In the genomic region with DNA sequence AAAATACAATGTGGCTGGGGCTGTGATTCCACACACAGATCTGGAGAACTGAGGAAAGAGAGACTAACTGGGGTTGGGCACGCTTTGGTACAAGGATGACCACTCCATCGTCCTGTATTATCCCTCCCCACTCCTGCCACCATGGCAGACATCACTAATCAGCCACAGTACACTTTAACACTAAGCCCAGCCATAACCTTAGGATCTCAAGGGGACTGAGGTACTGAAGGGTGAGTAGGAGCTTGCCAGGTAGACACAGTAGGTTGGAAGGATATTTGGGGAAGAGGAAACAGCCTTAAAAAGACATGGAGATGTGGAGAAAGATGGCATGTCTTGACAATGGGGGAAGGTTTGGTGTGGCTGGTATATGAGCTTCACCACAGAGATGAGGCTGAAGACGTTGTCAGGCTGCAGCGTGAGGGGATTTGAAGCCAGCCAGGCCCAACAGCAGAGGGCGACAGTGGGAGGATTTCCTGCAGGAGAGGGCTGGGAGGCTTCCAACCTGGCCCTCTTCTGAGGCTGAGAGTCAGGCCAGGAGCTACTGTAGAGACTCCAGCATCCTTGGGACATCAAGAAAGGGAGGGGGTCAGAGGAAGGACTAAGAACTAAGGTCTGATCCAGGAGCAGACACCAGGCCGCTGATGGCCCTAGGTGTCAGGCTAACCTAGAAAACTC, we compare ENCODE assay signal across 9 cellular contexts. TPM values are rescaled to one million over a fixed set of nuclear protein-coding genes. Genes with fewer than 3 reads are reported as not detected.
DNase-seq lines count a peak whose midpoint lies in the region; ATAC-seq, FAIRE-seq and TF ChIP-seq lines count a peak whose summit lies in the region.
"Had no signal": no experiment of that assay in that cellular context is flagged by ENCODE, and none has a peak within 500 bp of the region (broad histone marks: within the 10 kb centered on the region; RNA-seq: fewer than 3 reads in every experiment).

No MANE protein-coding gene starts in this region.

- H4K8ac ChIP-seq in mesenchymal stem cell (ENCODE audit: low read length), result no peak overlapping the region

- peak; percentile 15 for DNase-seq in DMS53 treated with DMSO at 0.1 percent for 48 hours (lab: John Stamatoyannopoulos, UW; ENCODE audit: unreplicated experiment)
- DNase-seq in HT-29 (ENCODE audit: low spot score), result peak; percentile 44
- no peak for DNase-seq in bronchial epithelial cell (ENCODE audit: low read depth)
- DNase-seq in mesenchymal stem cell, result peak; percentile 49
- no peak for DNase-seq in NCI-H226
- no peak for DNase-seq in suprapubic skin (ENCODE audit: low spot score in 2 of 2)
- DNase-seq in Peyer's patch, result no peak

- FAIRE-seq in bronchial epithelial cell (lab: Jason Lieb, UNC), result no peak
- FAIRE-seq: colon had no signal

- H3K9ac ChIP-seq in mesenchymal stem cell (ENCODE audit: low read length), result no peak overlapping the region

- no peak overlapping the region for H2BK120ac ChIP-seq in mesenchymal stem cell (ENCODE audit: low read depth, low read length)

- peak; percentile 57 for TF ChIP-seq CTCF in bronchial epithelial cell (IDR thresholded peaks at IDR 0.05; ENCODE audit: insufficient read depth, low read length, severe bottlenecking)
- peak in 1 of 2 donors; percentile 20 for TF ChIP-seq CTCF in suprapubic skin (IDR thresholded peaks at IDR 0.05)
- peak in 3 of 6 experiments; percentile 21 to 30 (median 23) for TF ChIP-seq CTCF in Peyer's patch (IDR thresholded peaks at IDR 0.05)

- TF ChIP-seq POLR2A in suprapubic skin (IDR thresholded peaks at IDR 0.05) (no peak), Peyer's patch (IDR thresholded peaks at IDR 0.05) (no peak)

- H2AFZ ChIP-seq in mesenchymal stem cell (ENCODE audit: low read depth, low read length), result no peak overlapping the region

- no peak for TF ChIP-seq EP300 in suprapubic skin (IDR thresholded peaks at IDR 0.05)

- H4K91ac ChIP-seq in mesenchymal stem cell (ENCODE audit: low read length), result no peak overlapping the region

- H3K79me1 ChIP-seq in mesenchymal stem cell (replicated peaks; ENCODE audit: low read length, poor library complexity, severe bottlenecking), result no peaks in the 10 kb centered on the region

- no peak overlapping the region for H3K14ac ChIP-seq in mesenchymal stem cell (ENCODE audit: low read length in 2 of 2)

- WGBS in mesenchymal stem cell, result 50% methylated on average over 4 of the region's 6 CpGs
- 79% methylated on average over 6 of the region's 6 CpGs for WGBS in suprapubic skin

- H3K23ac ChIP-seq in mesenchymal stem cell (ENCODE audit: low read length in 2 of 2), result no peak overlapping the region

- H3K4me1 ChIP-seq in mesenchymal stem cell (ENCODE audit: control insufficient read depth, insufficient read depth, low read depth, low read length) (peaks cover 7% of the 10 kb centered on the region), suprapubic skin (no peaks in the 10 kb centered on the region), Peyer's patch (no peaks in the 10 kb centered on the region)

- no peak overlapping the region for H3K4me2 ChIP-seq in mesenchymal stem cell (ENCODE audit: low read length, poor library complexity, severe bottlenecking)

- H2AK5ac ChIP-seq in mesenchymal stem cell (ENCODE audit: low read length, severe bottlenecking), result no peak overlapping the region

- H3K4ac ChIP-seq in mesenchymal stem cell (ENCODE audit: low read depth in 1 of 2, low read length in 2 of 2), result no peak overlapping the region

- no peak overlapping the region for H3K18ac ChIP-seq in mesenchymal stem cell (ENCODE audit: low read depth in 1 of 2, low read length in 2 of 2)

- ATAC-seq in GM21526 (IDR thresholded peaks at IDR 0.05; ENCODE audit: low FRiP score, unreplicated experiment), result no peak

- H3K27me3 ChIP-seq in bronchial epithelial cell (ENCODE audit: control insufficient read depth, insufficient read depth, low read length) (no peaks in the 10 kb centered on the region), mesenchymal stem cell (ENCODE audit: control insufficient read depth in 1 of 2, insufficient read depth in 1 of 2, low read length in 2 of 2) (peaks cover 0 to 89% of the 10 kb centered on the region in 2 experiments), suprapubic skin (peaks cover 17% of the 10 kb centered on the region), Peyer's patch (no peaks in the 10 kb centered on the region)

- H3K9me3 ChIP-seq in mesenchymal stem cell (ENCODE audit: control insufficient read depth, low read length), result no peaks in the 10 kb centered on the region
- no peaks in the 10 kb centered on the region for H3K9me3 ChIP-seq in suprapubic skin
- no peaks in the 10 kb centered on the region for H3K9me3 ChIP-seq in Peyer's patch

- no peak overlapping the region for H2BK15ac ChIP-seq in mesenchymal stem cell (ENCODE audit: low read depth, poor library complexity, severe bottlenecking)

- H3K27ac ChIP-seq in mesenchymal stem cell (ENCODE audit: low read length, poor library complexity, severe bottlenecking) (no peak overlapping the region), suprapubic skin (no peak overlapping the region), Peyer's patch (no peak overlapping the region)

- H3K36me3 ChIP-seq in bronchial epithelial cell (ENCODE audit: control insufficient read depth, insufficient read depth, low read length) (no peaks in the 10 kb centered on the region), mesenchymal stem cell (ENCODE audit: control insufficient read depth in 1 of 2, insufficient read depth in 2 of 2, low read depth in 1 of 2, low read length in 2 of 2) (no peaks in the 10 kb centered on the region), suprapubic skin (no peaks in the 10 kb centered on the region), Peyer's patch (no peaks in the 10 kb centered on the region)

- no peak overlapping the region for H3K4me3 ChIP-seq in bronchial epithelial cell (ENCODE audit: low read depth, low read length)
- H3K4me3 ChIP-seq in mesenchymal stem cell (ENCODE audit: insufficient read depth in 1 of 2, low read depth in 1 of 2, low read length in 2 of 2), result no peak overlapping the region
- no peak overlapping the region for H3K4me3 ChIP-seq in suprapubic skin
- H3K4me3 ChIP-seq in Peyer's patch, result no peak overlapping the region

- H2BK12ac ChIP-seq in mesenchymal stem cell (ENCODE audit: low read length in 2 of 2), result no peak overlapping the region

- H2BK5ac ChIP-seq in mesenchymal stem cell (ENCODE audit: low read depth, low read length, poor library complexity, severe bottlenecking), result no peak overlapping the region

RNA-seq across cellular contexts. Expression of a gene that starts 58.6 kb away (rescaled TPM):
- total RNA-seq in HT-29 (2014; rRNA removed; shearing (Covaris generic)), result 0.05 and 0.18 TPM in 2 replicates
- total RNA-seq in bronchial epithelial cell (under 0.01 TPM in 1 of 2 replicates, not detected in the other), suprapubic skin (1 to 10 TPM in 2 of 4 donors, under 1 TPM in 2; 0.42 to 3.4 (median 1.5) TPM), Peyer's patch (1 to 10 TPM in 2 of 4 donors, under 1 TPM in 1, not detected in 1; 0.94 to 6.6 (median 3.9) TPM)
- polyA plus RNA-seq in mesenchymal stem cell (2013, experiment 1 of 2), result 11.4 TPM
- polyA plus RNA-seq in mesenchymal stem cell (2013, experiment 2 of 2), result 11.1 TPM

Comparison
In these comparisons a context has a peak if more than half of its experiments do, and no peak if none do; other contexts are left out.
1. DNase-seq: peak in DMS53 treated with DMSO at 0.1 percent for 48 hours (single experiment), HT-29 (single experiment) and mesenchymal stem cell (single experiment); none in bronchial epithelial cell (single experiment), NCI-H226 (single experiment), suprapubic skin (0 of 2) and Peyer's patch (0 of 3).